In the genomic region with DNA sequence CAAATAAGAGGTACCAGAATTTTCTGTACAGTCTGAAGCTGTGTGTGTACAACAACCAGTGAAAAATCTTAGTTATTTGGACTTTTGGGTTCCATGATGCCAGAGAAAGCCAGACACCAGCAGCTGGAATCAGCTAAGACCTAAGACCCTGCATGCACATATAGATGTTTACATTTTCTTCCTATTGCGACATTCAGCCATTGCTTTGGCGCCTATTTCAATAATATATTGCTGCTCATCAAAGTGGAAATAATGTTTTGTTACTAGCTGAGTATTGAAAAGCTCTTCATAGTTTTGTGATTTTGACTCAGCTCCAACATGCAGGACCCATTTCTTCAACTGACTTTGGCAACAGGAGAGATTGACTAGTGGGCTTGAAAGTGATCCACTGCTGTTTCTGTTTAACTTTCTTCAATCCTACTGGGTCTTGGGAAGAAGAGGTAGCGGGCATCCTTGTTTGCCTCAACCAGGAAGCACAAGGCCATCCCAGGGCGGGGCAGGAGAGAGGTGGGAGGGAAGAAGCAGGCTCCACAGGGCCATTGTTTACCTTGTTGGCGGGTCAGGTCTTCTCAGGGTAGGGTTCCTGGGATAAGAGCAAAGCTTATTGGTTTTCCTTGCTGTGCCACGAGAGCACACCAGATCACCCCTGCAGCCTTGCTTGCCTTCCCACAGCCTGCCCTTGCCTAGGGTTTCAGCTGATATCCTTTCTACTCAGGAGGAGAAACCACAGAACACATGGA, we compare ENCODE assay signal across 29 cellular contexts.
"Had no signal": no experiment of that assay in that cellular context is flagged by ENCODE, and none has a peak within 500 bp of the region (broad histone marks: within the 10 kb centered on the region; RNA-seq: fewer than 3 reads in every experiment).

No MANE protein-coding gene starts in this region.

- H3K4me3 Mint-ChIP-seq: activated CD8-positive, alpha-beta memory T cell treated with anti-CD3 and anti-CD28 coated beads, Interleukin-2, amount 10 ng/mL, durations not matched to agents 7 days and 5 days; activated CD8-positive, alpha-beta T cell treated with anti-CD3 and anti-CD28 coated beads, Interleukin-2, amount 10 ng/mL, durations not matched to agents 7 days and 5 days; central memory CD8-positive, alpha-beta T cell; nephron; stimulated activated effector memory CD8-positive, alpha-beta T cell treated with anti-CD3 and anti-CD28 coated beads, Interleukin-12 subunit alpha, Interleukin-12 subunit beta, amount 100 ng/mL, for 72 hours; stimulated activated naive CD8-positive, alpha-beta T cell treated with anti-CD3 and anti-CD28 coated beads, Interleukin-15, Interleukin-2, amounts not matched to agents 100 ng/mL and 50 ng/mL, for 24 hours had no signal

- H3K4me1 Mint-ChIP-seq: nephron had no signal

- H3K36me3 Mint-ChIP-seq: activated CD8-positive, alpha-beta memory T cell treated with anti-CD3 and anti-CD28 coated beads, Interleukin-2, amount 10 ng/mL, durations not matched to agents 7 days and 5 days; stimulated activated effector memory CD8-positive, alpha-beta T cell treated with anti-CD3 and anti-CD28 coated beads, Interleukin-12 subunit alpha, Interleukin-12 subunit beta, amount 100 ng/mL, for 72 hours had no signal

- H3K9me3 ChIP-seq: breast epithelium, neutrophil, prostate gland, thoracic aorta had no signal

- H3K27ac ChIP-seq: breast epithelium, epithelial cell of prostate, left ventricle myocardium inferior, neutrophil, prostate gland, skin epidermis, thoracic aorta had no signal

- H3K4me3 ChIP-seq: breast epithelium, left ventricle myocardium inferior, lung, prostate gland, skin epidermis, thoracic aorta had no signal

- FAIRE-seq: frontal cortex, urothelium cell line had no signal

- H3K9me3 Mint-ChIP-seq: central memory CD8-positive, alpha-beta T cell; nephron; stimulated activated effector memory CD8-positive, alpha-beta T cell treated with anti-CD3 and anti-CD28 coated beads, Interleukin-12 subunit alpha, Interleukin-12 subunit beta, amount 100 ng/mL, for 72 hours; stimulated activated naive CD8-positive, alpha-beta T cell treated with anti-CD3 and anti-CD28 coated beads, Interleukin-15, Interleukin-2, amounts not matched to agents 100 ng/mL and 50 ng/mL, for 24 hours had no signal

- H3K4me1 ChIP-seq: breast epithelium, left ventricle myocardium inferior, prostate gland had no signal

- DNase-seq: activated CD4-positive, alpha-beta T cell treated with anti-CD3 and anti-CD28 coated beads for 1 hour; activated CD8-positive, alpha-beta memory T cell treated with anti-CD3 and anti-CD28 coated beads, Interleukin-2, amount 10 ng/mL, durations not matched to agents 7 days and 5 days; activated CD8-positive, alpha-beta T cell treated with anti-CD3 and anti-CD28 coated beads, Interleukin-2, amount 10 ng/mL, durations not matched to agents 7 days and 5 days; activated naive CD4-positive, alpha-beta T cell; activated T-cell treated with anti-CD3 and anti-CD28 coated beads, Interleukin-2, amount 50 U/mL, for 48 hours; dermis blood vessel endothelial cell; effector CD4-positive, alpha-beta T cell; kidney glomerular epithelial cell; left ventricle myocardium inferior; mesendoderm; retina; stimulated activated CD4-positive, alpha-beta T cell treated with anti-CD3 and anti-CD28 coated beads, Interleukin-4, amount 100 ng/mL, for 24 hours; T1000; trophoblast cell had no signal

- ATAC-seq: activated CD8-positive, alpha-beta memory T cell treated with anti-CD3 and anti-CD28 coated beads, Interleukin-2, amount 10 ng/mL, durations not matched to agents 7 days and 5 days; activated CD8-positive, alpha-beta T cell treated with anti-CD3 and anti-CD28 coated beads, Interleukin-2, amount 10 ng/mL, durations not matched to agents 7 days and 5 days; activated naive CD4-positive, alpha-beta T cell treated with anti-CD3 and anti-CD28 coated beads, Interleukin-2, amount 50 U/mL, for 72 hours; sciatic nerve; stimulated activated effector memory CD8-positive, alpha-beta T cell treated with anti-CD3 and anti-CD28 coated beads, Interleukin-12 subunit alpha, Interleukin-12 subunit beta, amount 100 ng/mL, for 72 hours had no signal

- H3K27ac Mint-ChIP-seq: activated CD8-positive, alpha-beta memory T cell treated with anti-CD3 and anti-CD28 coated beads, Interleukin-2, amount 10 ng/mL, durations not matched to agents 7 days and 5 days; activated CD8-positive, alpha-beta T cell treated with anti-CD3 and anti-CD28 coated beads, Interleukin-2, amount 10 ng/mL, durations not matched to agents 7 days and 5 days; activated naive CD4-positive, alpha-beta T cell treated with anti-CD3 and anti-CD28 coated beads, Interleukin-2, amount 50 U/mL, for 72 hours; nephron; stimulated activated effector memory CD8-positive, alpha-beta T cell treated with anti-CD3 and anti-CD28 coated beads, Interleukin-12 subunit alpha, Interleukin-12 subunit beta, amount 100 ng/mL, for 72 hours; stimulated activated naive CD8-positive, alpha-beta T cell treated with anti-CD3 and anti-CD28 coated beads, Interleukin-15, Interleukin-2, amounts not matched to agents 100 ng/mL and 50 ng/mL, for 24 hours had no signal

- H3K27me3 ChIP-seq: breast epithelium, neutrophil had no signal

- H3K36me3 ChIP-seq: breast epithelium, left ventricle myocardium inferior, neutrophil, prostate gland, thoracic aorta had no signal

- H3K27me3 Mint-ChIP-seq: central memory CD8-positive, alpha-beta T cell had no signal
